ENCODE assay signal across 1 cellular context in genomic region chr10:70594161-70594560, GRCh38.
TF ChIP-seq lines count a peak whose summit lies in the region.

No MANE protein-coding gene starts in this region.

TF ChIP-seq in H1, 55 proteins besides CTCF, POLR2A, EP300 and RAD21:
- no peak for TF ChIP-seq RXRA (IDR thresholded peaks at IDR 0.05; ENCODE audit: insufficient read depth, low read depth, low read length)
